1 cellular context compared by ENCODE assay signal in the genomic region with DNA sequence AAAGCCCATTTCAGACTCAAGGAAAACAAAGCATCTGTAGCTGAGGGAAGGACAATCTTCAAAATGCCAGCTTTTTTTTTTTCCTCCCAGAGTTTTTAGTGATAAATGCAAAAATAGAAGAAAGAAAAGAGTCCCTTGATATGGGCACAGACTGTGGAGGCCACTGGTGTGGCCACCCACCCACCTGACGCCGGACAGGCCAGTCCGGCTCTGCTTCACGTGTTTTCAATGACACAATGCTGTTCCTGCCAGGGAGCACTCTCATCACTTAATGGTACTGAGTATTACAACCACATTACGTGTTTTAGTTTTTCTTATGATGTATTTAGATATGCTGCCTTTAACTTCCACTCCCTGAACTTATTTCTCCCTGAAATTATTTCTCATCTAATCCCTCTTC.
TF ChIP-seq lines count a peak whose summit lies in the region.

No MANE protein-coding gene starts in this region.

TF ChIP-seq in GM23338, 12 proteins besides CTCF, POLR2A, EP300 and RAD21 (continued from another document):
- TF ChIP-seq ZNF462 (CRISPR knock-in tag; IDR thresholded peaks at IDR 0.05), result no peak
- no peak for TF ChIP-seq POLR2AphosphoS5 (IDR thresholded peaks at IDR 0.05; ENCODE audit: low read depth)
- no peak for TF ChIP-seq ZNF114 (CRISPR knock-in tag; IDR thresholded peaks at IDR 0.05)
